ENCODE assay signal across 17 cellular contexts in the genomic region with DNA sequence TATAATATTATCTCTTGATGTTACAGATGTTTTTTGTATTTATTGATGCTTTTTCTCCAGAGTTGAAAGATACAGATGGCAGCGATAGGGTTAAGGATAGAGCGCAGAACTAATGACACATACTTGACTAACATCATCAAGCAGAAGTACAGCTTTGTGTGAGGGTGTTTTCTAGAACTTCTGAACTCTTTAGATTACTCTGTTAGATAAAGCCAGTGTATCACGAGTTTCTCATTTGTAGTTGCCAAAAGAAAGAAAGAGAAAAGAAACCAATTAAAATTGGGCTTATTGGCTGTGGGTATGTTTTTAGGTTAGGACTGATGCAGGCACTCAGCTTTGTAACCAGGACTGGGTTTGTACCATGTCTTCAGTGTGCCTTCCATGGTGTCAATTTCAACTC. TPM values are rescaled to one million over a fixed set of nuclear protein-coding genes. Genes with fewer than 3 reads are reported as not detected.
DNase-seq lines count a peak whose midpoint lies in the region; ATAC-seq and TF ChIP-seq lines count a peak whose summit lies in the region.
"Had no signal": no experiment of that assay in that cellular context is flagged by ENCODE, and none has a peak within 500 bp of the region (broad histone marks: within the 10 kb centered on the region; RNA-seq: fewer than 3 reads in every experiment).

No MANE protein-coding gene starts in this region.

- H3K27me3 ChIP-seq in mammary epithelial cell (ENCODE audit: insufficient read depth, low read length), result no peaks in the 10 kb centered on the region
- H3K27me3 ChIP-seq in WERI-Rb-1 (ENCODE audit: insufficient read depth, low read depth, severe bottlenecking), result no peaks in the 10 kb centered on the region
- H3K27me3 ChIP-seq: heart right ventricle, stomach, transverse colon had no signal

- in situ Hi-C loops in mammary epithelial cell (cut with MboI; ENCODE audit: low sequenced_read_pairs in 2 of 2), result no loop called here

- H3K27me3 Mint-ChIP-seq in MCF 10A (ENCODE audit: insufficient read depth, unreplicated experiment), result no peaks in the 10 kb centered on the region
- H3K27me3 Mint-ChIP-seq in activated CD8-positive, alpha-beta T cell treated with anti-CD3 and anti-CD28 coated beads for 36 hours, result no peaks in the 10 kb centered on the region
- no peaks in the 10 kb centered on the region for H3K27me3 Mint-ChIP-seq in effector memory CD8-positive, alpha-beta T cell
- no peaks in the 10 kb centered on the region for H3K27me3 Mint-ChIP-seq in stimulated activated naive CD8-positive, alpha-beta T cell treated with anti-CD3 and anti-CD28 coated beads, Interleukin-15, amount 100 ng/mL, for 72 hours

- no peak overlapping the region for H3K27ac Mint-ChIP-seq in MCF 10A (ENCODE audit: low read depth, unreplicated experiment)
- peak overlapping the region; percentile 85 for H3K27ac Mint-ChIP-seq in activated CD8-positive, alpha-beta T cell treated with anti-CD3 and anti-CD28 coated beads for 36 hours
- peak overlapping the region; percentile 33 to 78 for H3K27ac Mint-ChIP-seq in effector memory CD8-positive, alpha-beta T cell
- peak overlapping the region; percentile 55 to 92 for H3K27ac Mint-ChIP-seq in stimulated activated naive CD8-positive, alpha-beta T cell treated with anti-CD3 and anti-CD28 coated beads, Interleukin-15, amount 100 ng/mL, for 72 hours

- no peak overlapping the region for H3K4me3 Mint-ChIP-seq in MCF 10A (ENCODE audit: unreplicated experiment)
- peak overlapping the region; percentile 16 for H3K4me3 Mint-ChIP-seq in activated CD8-positive, alpha-beta T cell treated with anti-CD3 and anti-CD28 coated beads for 36 hours
- no peak overlapping the region for H3K4me3 Mint-ChIP-seq in effector memory CD8-positive, alpha-beta T cell
- peak overlapping the region; percentile 32 to 64 for H3K4me3 Mint-ChIP-seq in stimulated activated naive CD8-positive, alpha-beta T cell treated with anti-CD3 and anti-CD28 coated beads, Interleukin-15, amount 100 ng/mL, for 72 hours

- no peak overlapping the region for H2AFZ ChIP-seq in mammary epithelial cell (ENCODE audit: low read depth, low read length)

- no peak overlapping the region for H3K27ac ChIP-seq in mammary epithelial cell (ENCODE audit: insufficient read depth, low read depth, low read length)
- no peak overlapping the region for H3K27ac ChIP-seq in WERI-Rb-1
- H3K27ac ChIP-seq: heart right ventricle, psoas muscle, stomach had no signal

- DNase-seq in mammary epithelial cell, result peak; percentile 14
- no peak for DNase-seq in MCF 10A (ENCODE audit: unreplicated experiment)
- no peak for DNase-seq in activated CD8-positive, alpha-beta T cell treated with anti-CD3 and anti-CD28 coated beads for 36 hours
- no peak for DNase-seq in effector memory CD8-positive, alpha-beta T cell
- DNase-seq in stimulated activated naive CD8-positive, alpha-beta T cell treated with anti-CD3 and anti-CD28 coated beads, Interleukin-15, amount 100 ng/mL, for 72 hours, result no peak
- DNase-seq in NCI-H1436 (lab: John Stamatoyannopoulos, UW), result no peak
- no peak for DNase-seq in WERI-Rb-1
- no peak for DNase-seq in COLO668 (lab: John Stamatoyannopoulos, UW; ENCODE audit: unreplicated experiment)
- DNase-seq: activated effector memory CD4-positive, alpha-beta T cell treated with anti-CD3 and anti-CD28 coated beads, Interleukin-2, amount 50 U/mL, for 16 hours; heart right ventricle; left ventricle myocardium superior; NCI-H2171 treated with DMSO at 0.1 percent for 48 hours; psoas muscle; stimulated activated CD4-positive, alpha-beta T cell treated with anti-CD3 and anti-CD28 coated beads, Interleukin-2, amount 100 ng/mL, for 48 hours; stomach; transverse colon had no signal

- no TSS peak for BruUV-seq in mammary epithelial cell (replicated peaks; lab: Mats Ljungman, UMichigan)
- BruUV-seq in MCF 10A (replicated peaks; lab: Mats Ljungman, UMichigan), result no TSS peak

- H3K9me3 ChIP-seq in mammary epithelial cell (replicated peaks; ENCODE audit: insufficient read depth, low read length) (no peaks in the 10 kb centered on the region), WERI-Rb-1 (ENCODE audit: severe bottlenecking) (no peaks in the 10 kb centered on the region)
- H3K9me3 ChIP-seq: heart right ventricle, psoas muscle, stomach, transverse colon had no signal

- no peaks in the 10 kb centered on the region for H4K20me1 ChIP-seq in mammary epithelial cell (ENCODE audit: insufficient read depth, low read length)

- TF ChIP-seq CTCF in mammary epithelial cell (conservative IDR thresholded peaks at IDR 0.05 in 1 of 2, IDR thresholded peaks at IDR 0.05 in 1 of 2; ENCODE audit: extremely low read depth in 1 of 2, insufficient read depth in 1 of 2, low read depth in 1 of 2, low read length in 2 of 2) (no peak), MCF 10A (IDR thresholded peaks at IDR 0.05; ENCODE audit: unreplicated experiment) (no peak), WERI-Rb-1 (IDR thresholded peaks at IDR 0.05; ENCODE audit: low read depth, low read length) (no peak)
- no peak for TF ChIP-seq CTCF in activated CD8-positive, alpha-beta T cell treated with anti-CD3 and anti-CD28 coated beads for 36 hours (IDR thresholded peaks at IDR 0.05)

- dilution Hi-C loops in mammary epithelial cell (cut with HindIII; ENCODE audit: low sequenced_read_pairs), result no loop called here

- H3K36me3 Mint-ChIP-seq in MCF 10A (ENCODE audit: insufficient read depth, unreplicated experiment), result no peaks in the 10 kb centered on the region
- peaks cover 8% of the 10 kb centered on the region for H3K36me3 Mint-ChIP-seq in activated CD8-positive, alpha-beta T cell treated with anti-CD3 and anti-CD28 coated beads for 36 hours (ENCODE audit: low read depth)
- peaks cover 6% of the 10 kb centered on the region for H3K36me3 Mint-ChIP-seq in effector memory CD8-positive, alpha-beta T cell (ENCODE audit: insufficient read depth)

- H3K36me3 ChIP-seq in mammary epithelial cell (ENCODE audit: insufficient read depth, low read length) (no peaks in the 10 kb centered on the region), WERI-Rb-1 (no peaks in the 10 kb centered on the region)
- H3K36me3 ChIP-seq: heart right ventricle, stomach, transverse colon had no signal

- no peaks in the 10 kb centered on the region for H3K4me1 ChIP-seq in mammary epithelial cell (ENCODE audit: insufficient read depth, low read length)
- H3K4me1 ChIP-seq: psoas muscle had no signal

- whole genome bisulfite sequencing in mammary epithelial cell (ENCODE audit: low coverage, missing lambda C conversion rate), result 64% methylated on average over 3 of the region's 3 CpGs

- no peaks in the 10 kb centered on the region for H3K79me2 ChIP-seq in mammary epithelial cell (ENCODE audit: insufficient read depth, low read length)

- no peaks in the 10 kb centered on the region for H3K4me1 Mint-ChIP-seq in MCF 10A (ENCODE audit: insufficient read depth, unreplicated experiment)
- H3K4me1 Mint-ChIP-seq in activated CD8-positive, alpha-beta T cell treated with anti-CD3 and anti-CD28 coated beads for 36 hours (ENCODE audit: low read depth), result peaks cover 61% of the 10 kb centered on the region
- H3K4me1 Mint-ChIP-seq in effector memory CD8-positive, alpha-beta T cell (ENCODE audit: low read depth in 2 of 2), result peaks cover 28 to 40% of the 10 kb centered on the region in 2 donors
- H3K4me1 Mint-ChIP-seq in stimulated activated naive CD8-positive, alpha-beta T cell treated with anti-CD3 and anti-CD28 coated beads, Interleukin-15, amount 100 ng/mL, for 72 hours, result peaks cover 80% of the 10 kb centered on the region

- POLR2A ChIA-PET in MCF 10A (lab: Yijun Ruan, JAX), result no interaction called here
- POLR2A ChIA-PET in activated CD8-positive, alpha-beta T cell treated with anti-CD3 and anti-CD28 coated beads for 36 hours (lab: Charles Lee), result interaction anchor here (1.0 to 1.8 kb wide), 6 partner anchors 9 to 38 kb away, joined by 3 to 5 read pairs (median 4); no protein-coding TSS in a partner anchor

- intact Hi-C loops in mammary epithelial cell (cut with micrococcal nuclease), result no loop called here
- intact Hi-C loops in MCF 10A (cut with micrococcal nuclease), result no loop called here
- intact Hi-C loops in activated CD8-positive, alpha-beta T cell treated with anti-CD3 and anti-CD28 coated beads for 36 hours (cut with micrococcal nuclease), result no loop called here

- peak; percentile 60 for ATAC-seq in activated CD8-positive, alpha-beta T cell treated with anti-CD3 and anti-CD28 coated beads for 36 hours
- ATAC-seq in effector memory CD8-positive, alpha-beta T cell (replicated peaks), result peak; percentile 76
- peak; percentile 64 for ATAC-seq in stimulated activated naive CD8-positive, alpha-beta T cell treated with anti-CD3 and anti-CD28 coated beads, Interleukin-15, amount 100 ng/mL, for 72 hours
- ATAC-seq: heart right ventricle, left ventricle myocardium superior, psoas muscle had no signal

- CTCF ChIA-PET in mammary epithelial cell (lab: Charles Lee; ENCODE audit: low non-redundant PET), result no interaction called here
- CTCF ChIA-PET in MCF 10A (lab: Yijun Ruan, JAX), result interaction anchor here (0.6 to 0.7 kb wide), 2 partner anchors 24 to 392 kb away, joined by 3 read pairs; no protein-coding TSS in a partner anchor
- CTCF ChIA-PET in activated CD8-positive, alpha-beta T cell treated with anti-CD3 and anti-CD28 coated beads for 36 hours (lab: Charles Lee), result interaction anchor here (1.3 to 10.9 kb wide), 6 partner anchors 9 to 68 kb away, joined by 4 to 82 read pairs (median 8); no protein-coding TSS in a partner anchor

- no peaks in the 10 kb centered on the region for H3K9me3 Mint-ChIP-seq in MCF 10A (ENCODE audit: unreplicated experiment)
- H3K9me3 Mint-ChIP-seq in activated CD8-positive, alpha-beta T cell treated with anti-CD3 and anti-CD28 coated beads for 36 hours, result no peaks in the 10 kb centered on the region
- no peaks in the 10 kb centered on the region for H3K9me3 Mint-ChIP-seq in effector memory CD8-positive, alpha-beta T cell
- H3K9me3 Mint-ChIP-seq in stimulated activated naive CD8-positive, alpha-beta T cell treated with anti-CD3 and anti-CD28 coated beads, Interleukin-15, amount 100 ng/mL, for 72 hours, result no peaks in the 10 kb centered on the region

- no peak overlapping the region for H3K4me3 ChIP-seq in mammary epithelial cell (replicated peaks in 1 of 3; ENCODE audit: insufficient read depth in 1 of 3, low read depth in 2 of 3, low read length in 3 of 3)
- H3K4me3 ChIP-seq in WERI-Rb-1 (ENCODE audit: low read depth, low read length), result no peak overlapping the region
- H3K4me3 ChIP-seq: heart right ventricle, psoas muscle, stomach, transverse colon had no signal

- no peak overlapping the region for H3K4me2 ChIP-seq in mammary epithelial cell (ENCODE audit: insufficient read depth, low read depth, low read length)

- no peak overlapping the region for H3K9ac ChIP-seq in mammary epithelial cell (ENCODE audit: insufficient read depth, low read length)

RNA-seq across cellular contexts. Expression of gene GPR171, which starts 6.6 kb away (rescaled TPM):
- not detected for total RNA-seq in mammary epithelial cell
- polyA plus RNA-seq in mammary epithelial cell, result not detected
- not detected for polyA minus RNA-seq in mammary epithelial cell
- total RNA-seq in MCF 10A (2022), result not detected in 2 replicates
- 100 to 1,000 TPM in 1 of 2 experiments, 10 to 100 TPM in 1; 91.8 to 101 TPM for total RNA-seq in activated CD8-positive, alpha-beta T cell treated with anti-CD3 and anti-CD28 coated beads for 36 hours
- total RNA-seq: H4 had no signal

Comparison
In these comparisons a context has a peak if more than half of its experiments do, and no peak if none do; other contexts are left out.
1. H3K4me3 Mint-ChIP-seq: peak in activated CD8-positive, alpha-beta T cell treated with anti-CD3 and anti-CD28 coated beads for 36 hours (single experiment) and stimulated activated naive CD8-positive, alpha-beta T cell treated with anti-CD3 and anti-CD28 coated beads, Interleukin-15, amount 100 ng/mL, for 72 hours (2 of 2); none in MCF 10A (single experiment) and effector memory CD8-positive, alpha-beta T cell (0 of 2).
2. RNA of gene GPR171, which starts 6.6 kb away (total RNA-seq): 91.8 to 101 TPM in activated CD8-positive, alpha-beta T cell treated with anti-CD3 and anti-CD28 coated beads for 36 hours; not detected in mammary epithelial cell and not detected in MCF 10A; every median in the first group is over 10 times any median in the second.
3. Peak in every context shown above with its lines, with median percentiles within 50 percentile points of each other: ATAC-seq.